Comparison of ENCODE assay signal across 24 cellular contexts in genomic region chr3:87206635-87207034, GRCh38.
"Had no signal": no experiment of that assay in that cellular context is flagged by ENCODE, and none has a peak within 500 bp of the region (broad histone marks: within the 10 kb centered on the region; RNA-seq: fewer than 3 reads in every experiment).

No MANE protein-coding gene starts in this region.

- H3K4me1 Mint-ChIP-seq: activated T-helper 17 cell treated with anti-CD3 and anti-CD28 coated beads, Interleukin-2, amount 50 U/mL, for 72 hours; stimulated activated effector memory CD8-positive, alpha-beta T cell treated with anti-CD3 and anti-CD28 coated beads, Interleukin-12 subunit alpha, Interleukin-12 subunit beta, amount 100 ng/mL, for 72 hours; stimulated activated naive CD8-positive, alpha-beta T cell treated with anti-CD3 and anti-CD28 coated beads, Interleukin-15, amount 100 ng/mL, for 72 hours; T-cell had no signal

- H3K4me3 Mint-ChIP-seq: activated naive CD8-positive, alpha-beta T cell; activated T-cell treated with anti-CD3 and anti-CD28 coated beads, Interleukin-2, amount 50 U/mL, for 24 hours; activated T-helper 17 cell treated with anti-CD3 and anti-CD28 coated beads, Interleukin-2, amount 50 U/mL, for 72 hours; endodermal cell; naive thymus-derived CD4-positive, alpha-beta T cell; stimulated activated effector memory CD8-positive, alpha-beta T cell treated with anti-CD3 and anti-CD28 coated beads, Interleukin-12 subunit alpha, Interleukin-12 subunit beta, amount 100 ng/mL, for 72 hours; stimulated activated naive CD8-positive, alpha-beta T cell treated with anti-CD3 and anti-CD28 coated beads, Interleukin-15, amount 100 ng/mL, for 72 hours; T-cell; T-helper 2 cell treated with Interferon-gamma antibody and Interleukin-4, amounts not matched to agents 5 μg/mL and 100 μg/mL, for 36 hours had no signal

- H3K36me3 Mint-ChIP-seq: activated naive CD8-positive, alpha-beta T cell; naive thymus-derived CD4-positive, alpha-beta T cell; stimulated activated effector memory CD8-positive, alpha-beta T cell treated with anti-CD3 and anti-CD28 coated beads, Interleukin-12 subunit alpha, Interleukin-12 subunit beta, amount 100 ng/mL, for 72 hours; T-cell had no signal

- H3K9me3 ChIP-seq: breast epithelium, left lung, neutrophil, ovary, psoas muscle, tibial nerve, uterus had no signal

- H3K27ac ChIP-seq: adrenal gland, breast epithelium, coronary artery, left lung, neutrophil, ovary, psoas muscle, skin epidermis, tibial nerve, uterus, WERI-Rb-1 had no signal

- H3K36me3 ChIP-seq: adrenal gland, breast epithelium, left lung, neutrophil, ovary, tibial nerve, WERI-Rb-1 had no signal

- DNase-seq: activated CD8-positive, alpha-beta memory T cell treated with anti-CD3 and anti-CD28 coated beads, Interleukin-2, amount 50 U/mL, for 4 hours; activated T-cell treated with anti-CD3 and anti-CD28 coated beads, Interleukin-2, amount 50 U/mL, for 24 hours; adrenal gland; endodermal cell; left lung; naive thymus-derived CD4-positive, alpha-beta T cell; ovary; psoas muscle; right cardiac atrium; stimulated activated CD4-positive, alpha-beta T cell treated with anti-CD3 and anti-CD28 coated beads, Interleukin-2, amount 100 ng/mL, for 24 hours; stimulated activated naive CD8-positive, alpha-beta T cell treated with anti-CD3 and anti-CD28 coated beads, Interleukin-15, amount 100 ng/mL, for 72 hours; T-cell; uterus; WERI-Rb-1 had no signal

- H3K4me1 ChIP-seq: adrenal gland, breast epithelium, left lung, psoas muscle, tibial nerve, uterus had no signal

- H3K27me3 ChIP-seq: adrenal gland, breast epithelium, ovary, tibial nerve, uterus had no signal

- H3K4me3 ChIP-seq: adrenal gland, breast epithelium, coronary artery, left lung, lung, ovary, psoas muscle, skin epidermis, tibial nerve, uterus had no signal

- H3K27ac Mint-ChIP-seq: activated naive CD8-positive, alpha-beta T cell; activated T-cell treated with anti-CD3 and anti-CD28 coated beads, Interleukin-2, amount 50 U/mL, for 24 hours; activated T-helper 17 cell treated with anti-CD3 and anti-CD28 coated beads, Interleukin-2, amount 50 U/mL, for 72 hours; endodermal cell; naive thymus-derived CD4-positive, alpha-beta T cell; stimulated activated effector memory CD8-positive, alpha-beta T cell treated with anti-CD3 and anti-CD28 coated beads, Interleukin-12 subunit alpha, Interleukin-12 subunit beta, amount 100 ng/mL, for 72 hours; stimulated activated naive CD8-positive, alpha-beta T cell treated with anti-CD3 and anti-CD28 coated beads, Interleukin-15, amount 100 ng/mL, for 72 hours; T-cell; T-helper 2 cell treated with Interferon-gamma antibody and Interleukin-4, amounts not matched to agents 5 μg/mL and 100 μg/mL, for 36 hours had no signal

- ATAC-seq: left lung; naive thymus-derived CD4-positive, alpha-beta T cell; psoas muscle; right cardiac atrium; stimulated activated naive CD8-positive, alpha-beta T cell treated with anti-CD3 and anti-CD28 coated beads, Interleukin-15, amount 100 ng/mL, for 72 hours; T-cell had no signal

- H3K9me3 Mint-ChIP-seq: activated T-cell treated with anti-CD3 and anti-CD28 coated beads, Interleukin-2, amount 50 U/mL, for 24 hours; activated T-helper 17 cell treated with anti-CD3 and anti-CD28 coated beads, Interleukin-2, amount 50 U/mL, for 72 hours; endodermal cell; naive thymus-derived CD4-positive, alpha-beta T cell; stimulated activated effector memory CD8-positive, alpha-beta T cell treated with anti-CD3 and anti-CD28 coated beads, Interleukin-12 subunit alpha, Interleukin-12 subunit beta, amount 100 ng/mL, for 72 hours; stimulated activated naive CD8-positive, alpha-beta T cell treated with anti-CD3 and anti-CD28 coated beads, Interleukin-15, amount 100 ng/mL, for 72 hours; T-cell; T-helper 2 cell treated with Interferon-gamma antibody and Interleukin-4, amounts not matched to agents 5 μg/mL and 100 μg/mL, for 36 hours had no signal
